11 cellular contexts compared by ENCODE assay signal in genomic region chr11:326592-326841, GRCh38. TPM values are rescaled to one million over a fixed set of nuclear protein-coding genes. Genes with fewer than 3 reads are reported as not detected.
DNase-seq lines count a peak whose midpoint lies in the region; ATAC-seq and TF ChIP-seq lines count a peak whose summit lies in the region.
"Had no signal": no experiment of that assay in that cellular context is flagged by ENCODE, and none has a peak within 500 bp of the region (broad histone marks: within the 10 kb centered on the region; RNA-seq: fewer than 3 reads in every experiment).

No MANE protein-coding gene starts in this region.

- H3K4me3 Mint-ChIP-seq in activated CD4-positive, alpha-beta T cell treated with anti-CD3 and anti-CD28 coated beads, Interleukin-2, amount 10 ng/mL, durations not matched to agents 24 days and 14 days = peak overlapping the region; percentile 79
- peak overlapping the region; percentile 75 for H3K4me3 Mint-ChIP-seq in activated naive CD8-positive, alpha-beta T cell
- H3K4me3 Mint-ChIP-seq in memory B cell = peak overlapping the region; percentile 62

- intact Hi-C loops in activated CD4-positive, alpha-beta T cell treated with anti-CD3 and anti-CD28 coated beads, Interleukin-2, amount 10 ng/mL, durations not matched to agents 24 days and 14 days (cut with micrococcal nuclease) = loop anchor here (2.0 kb wide), 1 partner anchor 14 kb away; no protein-coding TSS in a partner anchor

- H3K9me3 ChIP-seq in thoracic aorta = no peaks in the 10 kb centered on the region

- H3K27ac ChIP-seq in thoracic aorta = peak overlapping the region; percentile 70 to 80

- H3K4me1 ChIP-seq in thoracic aorta (ENCODE audit: control insufficient read depth in 1 of 2, low read depth in 2 of 2) = peaks cover 22 to 33% of the 10 kb centered on the region in 2 donors

- no peaks in the 10 kb centered on the region for H3K9me3 Mint-ChIP-seq in activated CD4-positive, alpha-beta T cell treated with anti-CD3 and anti-CD28 coated beads, Interleukin-2, amount 10 ng/mL, durations not matched to agents 24 days and 14 days
- no peaks in the 10 kb centered on the region for H3K9me3 Mint-ChIP-seq in activated naive CD8-positive, alpha-beta T cell (ENCODE audit: low read depth)
- H3K9me3 Mint-ChIP-seq in memory B cell = no peaks in the 10 kb centered on the region

- H3K27me3 ChIP-seq in thoracic aorta (replicated peaks; ENCODE audit: insufficient read depth) = no peaks in the 10 kb centered on the region

- no peaks in the 10 kb centered on the region for H3K27me3 Mint-ChIP-seq in activated CD4-positive, alpha-beta T cell treated with anti-CD3 and anti-CD28 coated beads, Interleukin-2, amount 10 ng/mL, durations not matched to agents 24 days and 14 days
- no peaks in the 10 kb centered on the region for H3K27me3 Mint-ChIP-seq in activated naive CD8-positive, alpha-beta T cell
- no peaks in the 10 kb centered on the region for H3K27me3 Mint-ChIP-seq in memory B cell

- H3K4me3 ChIP-seq in thoracic aorta = no peak overlapping the region

- no peaks in the 10 kb centered on the region for H3K36me3 ChIP-seq in thoracic aorta

- peaks cover 3% of the 10 kb centered on the region for H3K36me3 Mint-ChIP-seq in activated CD4-positive, alpha-beta T cell treated with anti-CD3 and anti-CD28 coated beads, Interleukin-2, amount 10 ng/mL, durations not matched to agents 24 days and 14 days (ENCODE audit: low read depth)
- no peaks in the 10 kb centered on the region for H3K36me3 Mint-ChIP-seq in activated naive CD8-positive, alpha-beta T cell
- H3K36me3 Mint-ChIP-seq in memory B cell = no peaks in the 10 kb centered on the region

- ATAC-seq in memory B cell (ENCODE audit: low read depth) = peak; percentile 9
- no peak for ATAC-seq in thoracic aorta (ENCODE audit: insufficient number of reproducible peaks, low FRiP score, low read depth)
- ATAC-seq in HG03378 (IDR thresholded peaks at IDR 0.05; ENCODE audit: unreplicated experiment) = no peak

- H3K4me1 Mint-ChIP-seq in activated CD4-positive, alpha-beta T cell treated with anti-CD3 and anti-CD28 coated beads, Interleukin-2, amount 10 ng/mL, durations not matched to agents 24 days and 14 days = peaks cover 53% of the 10 kb centered on the region
- peaks cover 69% of the 10 kb centered on the region for H3K4me1 Mint-ChIP-seq in activated naive CD8-positive, alpha-beta T cell (ENCODE audit: low read depth)
- H3K4me1 Mint-ChIP-seq in memory B cell = peaks cover 29% of the 10 kb centered on the region

- TF ChIP-seq CTCF in thoracic aorta (IDR thresholded peaks at IDR 0.05) = no peak

- H3K27ac Mint-ChIP-seq in activated CD4-positive, alpha-beta T cell treated with anti-CD3 and anti-CD28 coated beads, Interleukin-2, amount 10 ng/mL, durations not matched to agents 24 days and 14 days = peak overlapping the region; percentile 96
- H3K27ac Mint-ChIP-seq in activated naive CD8-positive, alpha-beta T cell = peak overlapping the region; percentile 97
- peak overlapping the region; percentile 92 for H3K27ac Mint-ChIP-seq in memory B cell

- DNase-seq in activated CD4-positive, alpha-beta T cell treated with anti-CD3 and anti-CD28 coated beads, Interleukin-2, amount 10 ng/mL, durations not matched to agents 24 days and 14 days = no peak
- no peak for DNase-seq in activated CD4-positive, alpha-beta T cell treated with anti-CD3 and anti-CD28 coated beads, Interleukin-2, amount 50 U/mL, for 1 hour
- no peak for DNase-seq in memory B cell (ENCODE audit: low spot score in 2 of 2)
- DNase-seq in thoracic aorta (ENCODE audit: low spot score) = no peak
- no peak for DNase-seq in GM03348 (ENCODE audit: low spot score)
- DNase-seq in NCI-H510A treated with DMSO at 0.1 percent for 48 hours (lab: John Stamatoyannopoulos, UW) = no peak
- DNase-seq: SIG-M5 had no signal

RNA-seq across cellular contexts. Expression of gene IFITM3, which starts 5.9 kb away (rescaled TPM):
- 5.0 and 6.0 TPM in 2 replicates for total RNA-seq in activated CD4-positive, alpha-beta T cell treated with anti-CD3 and anti-CD28 coated beads, Interleukin-2, amount 10 ng/mL, durations not matched to agents 24 days and 14 days
- total RNA-seq in thoracic aorta = 100 to 1,000 TPM; 275 to 514 TPM

RNA-seq across cellular contexts. Expression of gene IFITM1, which starts 12.7 kb away (rescaled TPM):
- total RNA-seq in activated CD4-positive, alpha-beta T cell treated with anti-CD3 and anti-CD28 coated beads, Interleukin-2, amount 10 ng/mL, durations not matched to agents 24 days and 14 days = 241 and 256 TPM in 2 replicates
- total RNA-seq in thoracic aorta = 100 to 1,000 TPM; 182 to 220 TPM

RNA-seq across cellular contexts. Expression of gene IFITM2, which starts 18.9 kb away (rescaled TPM):
- total RNA-seq in activated CD4-positive, alpha-beta T cell treated with anti-CD3 and anti-CD28 coated beads, Interleukin-2, amount 10 ng/mL, durations not matched to agents 24 days and 14 days = 659 and 674 TPM in 2 replicates
- 100 to 1,000 TPM; 275 to 477 TPM for total RNA-seq in thoracic aorta

RNA-seq across cellular contexts. Expression of gene IFITM5, which starts 27.2 kb away (rescaled TPM):
- not detected in 2 replicates for total RNA-seq in activated CD4-positive, alpha-beta T cell treated with anti-CD3 and anti-CD28 coated beads, Interleukin-2, amount 10 ng/mL, durations not matched to agents 24 days and 14 days
- total RNA-seq in thoracic aorta = not detected
- total RNA-seq: HT1080, left lobe of liver had no signal

RNA-seq across cellular contexts. Expression of gene PGGHG, which starts 37.6 kb away (rescaled TPM):
- total RNA-seq in activated CD4-positive, alpha-beta T cell treated with anti-CD3 and anti-CD28 coated beads, Interleukin-2, amount 10 ng/mL, durations not matched to agents 24 days and 14 days = 136 and 142 TPM in 2 replicates
- 10 to 100 TPM; 54.2 to 68.8 TPM for total RNA-seq in thoracic aorta

Comparison
In these comparisons a context has a peak if more than half of its experiments do, and no peak if none do; other contexts are left out.
1. RNA of gene IFITM3, which starts 5.9 kb away (total RNA-seq): 275 to 514 TPM in thoracic aorta; 5.0 to 6.0 TPM in activated CD4-positive, alpha-beta T cell treated with anti-CD3 and anti-CD28 coated beads, Interleukin-2, amount 10 ng/mL, durations not matched to agents 24 days and 14 days; every median in the first group is over 10 times any median in the second.
2. Peak in every context shown above with its lines, with median percentiles within 50 percentile points of each other: H3K27ac Mint-ChIP-seq and H3K4me3 Mint-ChIP-seq.